Comparison of ENCODE assay signal across 8 cellular contexts in genomic region chr7:18356195-18356645, GRCh38.
A peak's percentile ranks its signal among the peaks of the same experiment; 100 is the strongest.
DNase-seq lines count a peak whose midpoint lies in the region; ATAC-seq and FAIRE-seq lines count a peak whose summit lies in the region.

No MANE protein-coding gene starts in this region.

- H3K4me1 Mint-ChIP-seq in activated CD4-positive, alpha-beta T cell treated with anti-CD3 and anti-CD28 coated beads, Interleukin-2, amount 10 ng/mL, durations not matched to agents 24 days and 14 days, result peaks cover 3% of the 10 kb centered on the region

- FAIRE-seq in HTR-8/SVneo (lab: Jason Lieb, UNC), result no peak
- FAIRE-seq in endometrium (lab: Jason Lieb, UNC), result peak; percentile 93

- peak; percentile 57 for DNase-seq in activated CD4-positive, alpha-beta T cell treated with anti-CD3 and anti-CD28 coated beads, Interleukin-2, amount 10 ng/mL, durations not matched to agents 24 days and 14 days
- no peak for DNase-seq in activated CD4-positive, alpha-beta T cell treated with anti-CD3 and anti-CD28 coated beads for 4 hours
- DNase-seq in HTR-8/SVneo (ENCODE audit: insufficient read length, low spot score) (peak; percentile 23), SIG-M5 treated with dmso at 0.1 percent for 504 hours (lab: John Stamatoyannopoulos, UW; ENCODE audit: unreplicated experiment) (peak; percentile 79), myocyte (ENCODE audit: low read depth) (peak; percentile 58)

- no peak overlapping the region for H3K27ac Mint-ChIP-seq in activated CD4-positive, alpha-beta T cell treated with anti-CD3 and anti-CD28 coated beads, Interleukin-2, amount 10 ng/mL, durations not matched to agents 24 days and 14 days

- no peak overlapping the region for H3K4me3 Mint-ChIP-seq in activated CD4-positive, alpha-beta T cell treated with anti-CD3 and anti-CD28 coated beads, Interleukin-2, amount 10 ng/mL, durations not matched to agents 24 days and 14 days

- intact Hi-C loops in activated CD4-positive, alpha-beta T cell treated with anti-CD3 and anti-CD28 coated beads, Interleukin-2, amount 10 ng/mL, durations not matched to agents 24 days and 14 days (cut with micrococcal nuclease), result loop anchor here (2.0 to 10.0 kb wide), 3 partner anchors 219 to 1309 kb away; no protein-coding TSS in a partner anchor

- ATAC-seq in HG03442 (IDR thresholded peaks at IDR 0.05; ENCODE audit: unreplicated experiment) (no peak), HG03342 (IDR thresholded peaks at IDR 0.05; ENCODE audit: unreplicated experiment) (no peak)

- no peaks in the 10 kb centered on the region for H3K36me3 Mint-ChIP-seq in activated CD4-positive, alpha-beta T cell treated with anti-CD3 and anti-CD28 coated beads, Interleukin-2, amount 10 ng/mL, durations not matched to agents 24 days and 14 days (ENCODE audit: low read depth)

- H3K9me3 Mint-ChIP-seq in activated CD4-positive, alpha-beta T cell treated with anti-CD3 and anti-CD28 coated beads, Interleukin-2, amount 10 ng/mL, durations not matched to agents 24 days and 14 days, result no peaks in the 10 kb centered on the region

- peaks cover 4% of the 10 kb centered on the region for H3K27me3 Mint-ChIP-seq in activated CD4-positive, alpha-beta T cell treated with anti-CD3 and anti-CD28 coated beads, Interleukin-2, amount 10 ng/mL, durations not matched to agents 24 days and 14 days

Comparison
In these comparisons a context has a peak if more than half of its experiments do, and no peak if none do; other contexts are left out.
1. DNase-seq: peak in activated CD4-positive, alpha-beta T cell treated with anti-CD3 and anti-CD28 coated beads, Interleukin-2, amount 10 ng/mL, durations not matched to agents 24 days and 14 days (single experiment), HTR-8/SVneo (single experiment), SIG-M5 treated with dmso at 0.1 percent for 504 hours (single experiment) and myocyte (single experiment); none in activated CD4-positive, alpha-beta T cell treated with anti-CD3 and anti-CD28 coated beads for 4 hours (0 of 2).